8 cellular contexts compared by ENCODE assay signal in the genomic region with DNA sequence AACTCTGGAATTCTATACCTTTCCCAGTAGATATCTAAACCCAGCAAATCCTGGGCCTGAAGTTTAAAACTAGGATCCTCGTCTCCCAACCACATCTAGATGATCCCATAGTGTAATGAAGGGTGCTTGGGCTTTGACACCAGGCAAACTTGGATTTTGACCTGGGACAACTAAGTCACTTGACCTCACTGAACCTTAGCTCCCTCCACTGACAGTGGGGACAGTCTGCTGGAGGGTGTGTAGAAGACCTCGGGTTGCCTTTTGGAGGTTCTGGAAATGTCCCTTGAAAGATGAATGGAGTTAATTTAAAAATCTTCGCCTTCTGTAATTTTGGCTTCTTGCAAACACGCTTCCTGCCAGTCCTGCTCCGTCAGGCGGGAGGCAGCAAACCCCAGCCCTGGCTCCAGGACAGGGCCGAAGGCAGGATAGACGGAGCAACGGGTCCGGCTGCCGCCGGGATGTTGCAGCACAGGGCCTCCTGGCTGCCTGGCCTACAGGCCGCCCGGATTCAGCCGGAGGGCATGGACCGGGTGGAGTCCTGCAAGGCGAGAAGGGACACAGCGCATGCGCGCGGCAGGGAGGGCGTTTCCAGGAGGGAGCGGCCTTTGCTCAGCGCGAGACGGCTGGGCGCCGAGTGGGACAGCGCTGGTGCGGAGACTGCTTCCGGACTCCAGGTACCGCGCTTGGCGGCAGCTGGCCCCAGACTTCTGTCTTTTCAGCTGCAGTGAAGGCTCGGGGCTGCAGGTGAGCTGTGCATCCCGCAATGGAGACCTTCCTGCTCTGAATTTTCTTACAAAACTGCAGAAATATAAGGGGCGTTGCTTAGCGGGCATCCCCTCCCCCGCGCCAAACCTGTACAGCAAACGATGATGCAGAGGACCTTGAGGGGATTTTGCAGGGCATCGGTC.
DNase-seq lines count a peak whose midpoint lies in the region; ATAC-seq, FAIRE-seq and TF ChIP-seq lines count a peak whose summit lies in the region.

A gene with protein sequence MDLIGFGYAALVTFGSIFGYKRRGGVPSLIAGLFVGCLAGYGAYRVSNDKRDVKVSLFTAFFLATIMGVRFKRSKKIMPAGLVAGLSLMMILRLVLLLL (plus strand): TSS at position 612 of the 908 bp plus-strand sequence. CDS start 5,990 bp downstream, outside the sequence.

- 0 out of 2 replicates have a peak, but pooled peaks cover 4% of the 10 kb centered on the region for H3K27me3 ChIP-seq in OCI-LY3 (ENCODE audit: low read depth, low read length)

- TF ChIP-seq CTCF in D721Med (IDR thresholded peaks at IDR 0.05; ENCODE audit: insufficient read depth, missing control alignments) (no peak), OCI-LY3 (IDR thresholded peaks at IDR 0.05; ENCODE audit: low read depth, low read length) (no peak)

- H3K9me3 ChIP-seq in OCI-LY3 (ENCODE audit: insufficient read depth, low read length), result no peaks in the 10 kb centered on the region

- H3K36me3 ChIP-seq in OCI-LY3 (replicated peaks; ENCODE audit: low read depth, low read length), result peaks cover 25% of the 10 kb centered on the region

- H3K9ac ChIP-seq in OCI-LY3 (ENCODE audit: low read length), result peak within 1 kb of the TSS; percentile 64

- FAIRE-seq in D721Med (lab: Jason Lieb, UNC), result no peak

- peaks cover 14% of the 10 kb centered on the region for H3K79me2 ChIP-seq in OCI-LY3 (ENCODE audit: low read length)

- H3K4me3 ChIP-seq in OCI-LY3 (ENCODE audit: low read length), result peak within 1 kb of the TSS; percentile 83

- no peaks in the 10 kb centered on the region for H4K20me1 ChIP-seq in OCI-LY3 (ENCODE audit: insufficient read depth, low read length)

- ATAC-seq in GM21528 (IDR thresholded peaks at IDR 0.05; ENCODE audit: low FRiP score, unreplicated experiment), result peak; percentile 96

- H3K4me1 ChIP-seq in OCI-LY3 (ENCODE audit: low read length), result peaks cover 51% of the 10 kb centered on the region

- no peak within 1 kb of the TSS for H3K27ac ChIP-seq in OCI-LY3 (ENCODE audit: low read length)

- DNase-seq in D721Med (ENCODE audit: insufficient read length, low spot score), result peak; percentile 97
- DNase-seq in HuH-7.5 (ENCODE audit: low spot score), result peak; percentile 85
- DNase-seq in activated T-cell treated with anti-CD3 and anti-CD28 coated beads for 1 hour (ENCODE audit: low read depth), result peak; percentile 89
- peak; percentile 97 for DNase-seq in epidermal melanocyte (ENCODE audit: insufficient read length, low spot score)
- peak; percentile 86 for DNase-seq in middle frontal gyrus (ENCODE audit: extremely low spot score, low spot score)
- peak; percentile 80 to 82 for DNase-seq in stimulated activated CD8-positive, alpha-beta memory T cell treated with anti-CD3 and anti-CD28 coated beads, Interleukin-2, amount 100 ng/mL, for 1 hour (ENCODE audit: low read depth in 2 of 2)

- peak within 1 kb of the TSS; percentile 90 for H2AFZ ChIP-seq in OCI-LY3 (ENCODE audit: low read depth, low read length)

- peak within 1 kb of the TSS; percentile 90 for H3K4me2 ChIP-seq in OCI-LY3 (ENCODE audit: low read length)
